Comparison of ENCODE assay signal across 8 cellular contexts in the genomic region with DNA sequence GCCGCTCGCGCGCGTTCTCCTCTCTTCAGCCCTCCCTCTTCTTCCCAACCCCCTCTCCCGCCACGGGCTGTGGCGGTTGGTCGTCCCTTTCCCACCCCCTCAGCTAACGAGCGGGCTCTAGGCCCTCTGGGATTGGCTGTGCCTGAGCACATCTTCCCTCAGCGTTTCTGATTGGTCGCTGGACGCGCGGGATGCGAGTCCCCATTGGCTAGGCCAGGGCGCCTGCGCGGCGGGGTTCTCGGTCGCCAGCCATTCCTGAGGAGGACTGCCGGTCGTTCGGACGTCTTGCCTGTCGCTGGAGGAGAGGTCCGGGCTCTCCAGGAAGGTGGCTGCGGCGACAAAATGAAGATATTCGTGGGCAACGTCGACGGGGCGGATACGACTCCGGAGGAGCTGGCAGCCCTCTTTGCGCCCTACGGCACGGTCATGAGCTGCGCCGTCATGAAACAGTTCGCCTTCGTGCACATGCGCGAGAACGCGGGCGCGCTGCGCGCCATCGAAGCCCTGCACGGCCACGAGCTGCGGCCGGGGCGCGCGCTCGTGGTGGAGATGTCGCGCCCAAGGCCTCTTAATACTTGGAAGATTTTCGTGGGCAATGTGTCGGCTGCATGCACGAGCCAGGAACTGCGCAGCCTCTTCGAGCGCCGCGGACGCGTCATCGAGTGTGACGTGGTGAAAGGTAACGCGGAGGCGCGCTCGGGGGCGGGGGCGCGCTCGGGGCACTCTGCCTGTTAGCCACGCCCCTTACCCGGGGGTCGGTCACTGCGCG. TPM values are rescaled to one million over a fixed set of nuclear protein-coding genes. Genes with fewer than 3 reads are reported as not detected.
DNase-seq lines count a peak whose midpoint lies in the region; ATAC-seq and TF ChIP-seq lines count a peak whose summit lies in the region.

A gene with protein sequence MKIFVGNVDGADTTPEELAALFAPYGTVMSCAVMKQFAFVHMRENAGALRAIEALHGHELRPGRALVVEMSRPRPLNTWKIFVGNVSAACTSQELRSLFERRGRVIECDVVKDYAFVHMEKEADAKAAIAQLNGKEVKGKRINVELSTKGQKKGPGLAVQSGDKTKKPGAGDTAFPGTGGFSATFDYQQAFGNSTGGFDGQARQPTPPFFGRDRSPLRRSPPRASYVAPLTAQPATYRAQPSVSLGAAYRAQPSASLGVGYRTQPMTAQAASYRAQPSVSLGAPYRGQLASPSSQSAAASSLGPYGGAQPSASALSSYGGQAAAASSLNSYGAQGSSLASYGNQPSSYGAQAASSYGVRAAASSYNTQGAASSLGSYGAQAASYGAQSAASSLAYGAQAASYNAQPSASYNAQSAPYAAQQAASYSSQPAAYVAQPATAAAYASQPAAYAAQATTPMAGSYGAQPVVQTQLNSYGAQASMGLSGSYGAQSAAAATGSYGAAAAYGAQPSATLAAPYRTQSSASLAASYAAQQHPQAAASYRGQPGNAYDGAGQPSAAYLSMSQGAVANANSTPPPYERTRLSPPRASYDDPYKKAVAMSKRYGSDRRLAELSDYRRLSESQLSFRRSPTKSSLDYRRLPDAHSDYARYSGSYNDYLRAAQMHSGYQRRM (plus strand): TSS at position 252 of the 769 bp plus-strand sequence. CDS start 91 bp downstream, at position 343.

- H3K9ac ChIP-seq in PC-3 (ENCODE audit: low read length) = peak within 1 kb of the TSS; percentile 94

- ATAC-seq in GM21576 (IDR thresholded peaks at IDR 0.05; ENCODE audit: unreplicated experiment) (peak; percentile 84), PC-3 (peak; percentile 94)

- POLR2A ChIA-PET in PC-3 (lab: Charles Lee; ENCODE audit: unreplicated experiment) = interaction anchor here (0.5 to 1.5 kb wide), 11 partner anchors 18 to 192 kb away, joined by 3 to 20 read pairs (median 3); a partner anchor contains a TSS

- H3F3A ChIP-seq in PC-3 (ENCODE audit: low read length, unreplicated experiment) = no peaks in the 10 kb centered on the region

- H2AFZ ChIP-seq in PC-3 (ENCODE audit: low read length) = peak within 1 kb of the TSS; percentile 71

- peak within 1 kb of the TSS; percentile 88 for H3K4me2 ChIP-seq in PC-3 (ENCODE audit: low read length)

- intact Hi-C loops in PC-3 (cut with micrococcal nuclease) = loop anchor here (2.0 kb wide), 3 partner anchors 22 to 70 kb away; a partner anchor contains a TSS

- peak; percentile 98 for DNase-seq in DMS114 treated with DMSO at 0.1 percent for 48 hours (lab: John Stamatoyannopoulos, UW; ENCODE audit: unreplicated experiment)
- DNase-seq in PC-3 = peak; percentile 100
- DNase-seq in activated T-cell treated with anti-CD3 and anti-CD28 coated beads for 48 hours (ENCODE audit: low read depth) = peak; percentile 98
- peak; percentile 94 for DNase-seq in epithelial cell of prostate (ENCODE audit: low read depth, low spot score)
- peak; percentile 99 for DNase-seq in mucosa of gallbladder (ENCODE audit: low spot score)
- DNase-seq in stimulated activated CD8-positive, alpha-beta memory T cell treated with anti-CD3 and anti-CD28 coated beads, Interleukin-4, amount 100 ng/mL, for 4 hours (ENCODE audit: low read depth in 2 of 2, low spot score in 1 of 2) = peak; percentile 94 to 97

- no peaks in the 10 kb centered on the region for H3K9me2 ChIP-seq in PC-3 (replicated peaks; ENCODE audit: low read length)

- H4K20me1 ChIP-seq in PC-3 (ENCODE audit: low read length) = peaks cover 44% of the 10 kb centered on the region

- TF ChIP-seq RAD21 in Ishikawa (IDR thresholded peaks at IDR 0.05; ENCODE audit: low read depth) = no peak

- H3K4me3 ChIP-seq in PC-3 (ENCODE audit: low read length) = peak within 1 kb of the TSS; percentile 89

- peaks cover 34% of the 10 kb centered on the region for H3K4me1 ChIP-seq in PC-3 (ENCODE audit: insufficient read depth, low read length)

- BruUV-seq in PC-3 (replicated peaks; lab: Mats Ljungman, UMichigan) = TSS peak; percentile 39

- no peak for TF ChIP-seq EP300 in Ishikawa (IDR thresholded peaks at IDR 0.05; ENCODE audit: borderline replicate concordance)

- no peaks in the 10 kb centered on the region for H3K9me3 ChIP-seq in PC-3 (ENCODE audit: low read length)

- H3K36me3 ChIP-seq in PC-3 (ENCODE audit: low read depth, low read length) = peaks cover 31% of the 10 kb centered on the region

- H3K79me2 ChIP-seq in PC-3 (ENCODE audit: low read length) = peaks cover 64% of the 10 kb centered on the region

- TF ChIP-seq CTCF in PC-3 (conservative IDR thresholded peaks at IDR 0.05; ENCODE audit: low read depth, low read length) = no peak

- CTCF ChIA-PET in PC-3 (lab: Charles Lee) = interaction anchor here (0.6 kb wide), 2 partner anchors 151 to 359 kb away, joined by 4 to 5 read pairs; no protein-coding TSS in a partner anchor

- no peaks in the 10 kb centered on the region for H3K27me3 ChIP-seq in PC-3 (ENCODE audit: low read length)

- peak within 1 kb of the TSS; percentile 77 for H3K27ac ChIP-seq in PC-3 (ENCODE audit: low read length)
- peak within 1 kb of the TSS; percentile 80 for H3K27ac ChIP-seq in epithelial cell of prostate

TF ChIP-seq in Ishikawa, 13 proteins besides CTCF, POLR2A, EP300 and RAD21:
- TF ChIP-seq TAF1 (IDR thresholded peaks at IDR 0.05; ENCODE audit: low read depth) (peak; percentile 97), CREB1 (IDR thresholded peaks at IDR 0.05; ENCODE audit: low read depth) (peak; percentile 66), YY1 (IDR thresholded peaks at IDR 0.05; ENCODE audit: low read depth) (peak; percentile 85), NFIC (IDR thresholded peaks at IDR 0.05) (no peak; the same call in 1 of the 2 replicates), FOXM1 (IDR thresholded peaks at IDR 0.05; ENCODE audit: borderline replicate concordance, low read depth) (no peak), ZBTB7A (IDR thresholded peaks at IDR 0.05; ENCODE audit: low read depth) (no peak)
- TF ChIP-seq, protein P1, sequence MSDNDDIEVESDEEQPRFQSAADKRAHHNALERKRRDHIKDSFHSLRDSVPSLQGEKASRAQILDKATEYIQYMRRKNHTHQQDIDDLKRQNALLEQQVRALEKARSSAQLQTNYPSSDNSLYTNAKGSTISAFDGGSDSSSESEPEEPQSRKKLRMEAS (IDR thresholded peaks at IDR 0.05) = peak; percentile 82
- TF ChIP-seq, protein P2, sequence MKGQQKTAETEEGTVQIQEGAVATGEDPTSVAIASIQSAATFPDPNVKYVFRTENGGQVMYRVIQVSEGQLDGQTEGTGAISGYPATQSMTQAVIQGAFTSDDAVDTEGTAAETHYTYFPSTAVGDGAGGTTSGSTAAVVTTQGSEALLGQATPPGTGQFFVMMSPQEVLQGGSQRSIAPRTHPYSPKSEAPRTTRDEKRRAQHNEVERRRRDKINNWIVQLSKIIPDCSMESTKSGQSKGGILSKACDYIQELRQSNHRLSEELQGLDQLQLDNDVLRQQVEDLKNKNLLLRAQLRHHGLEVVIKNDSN (IDR thresholded peaks at IDR 0.05) = 0 out of 2 replicates have a peak, but pooled peaks have one; percentile 13
TF ChIP-seq in Ishikawa: peak in this region for 5.

RNA-seq across cellular contexts. Expression of the gene that starts here (rescaled TPM):
- total RNA-seq in PC-3 (2014; rRNA removed) (79.3 and 119 TPM in 2 replicates), mucosa of gallbladder (84.5 TPM)

Comparison
In these comparisons a context has a peak if more than half of its experiments do, and no peak if none do; other contexts are left out.
1. Peak in every context shown above with its lines: DNase-seq, ATAC-seq, H3K4me3 ChIP-seq and H3K27ac ChIP-seq.